ENCODE assay signal across 1 cellular context in the genomic region with DNA sequence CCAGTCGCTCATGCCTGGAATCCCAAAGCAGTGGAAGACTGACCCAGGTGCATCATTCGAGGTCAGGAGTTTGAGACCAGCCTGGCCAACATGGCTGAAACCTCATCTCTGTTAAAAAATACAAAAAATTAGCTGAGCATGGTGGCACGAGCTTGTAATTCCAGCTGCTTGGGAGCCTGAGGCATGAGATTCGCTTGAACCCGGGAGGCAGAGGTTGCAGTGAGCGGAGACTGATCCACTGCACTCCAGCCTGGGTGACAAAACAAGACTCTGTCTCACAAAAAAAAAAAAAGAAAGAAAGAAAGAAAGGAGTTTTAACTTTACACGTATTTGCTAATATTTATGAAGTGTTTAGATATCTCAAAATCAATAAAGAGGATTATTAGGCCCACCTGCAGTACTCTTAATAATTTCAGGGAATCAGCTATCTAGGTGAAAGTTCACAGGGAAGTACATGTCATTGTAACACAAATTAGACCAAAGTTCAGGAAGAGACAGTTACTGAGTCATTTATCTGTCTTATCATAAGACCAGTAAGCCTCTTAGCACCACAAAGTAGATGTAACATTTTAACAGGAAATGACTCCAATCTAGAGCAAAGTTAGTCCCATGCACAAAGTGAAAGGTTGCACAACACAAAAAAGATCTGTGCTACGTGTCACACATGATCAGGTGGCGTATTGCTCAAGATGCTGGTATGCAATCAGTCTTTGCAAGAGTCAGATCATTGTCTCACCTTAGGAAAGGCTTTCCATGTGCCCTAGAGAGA.
TF ChIP-seq lines count a peak whose summit lies in the region.

No MANE protein-coding gene starts in this region.

TF ChIP-seq in HepG2, 621 proteins besides CTCF, POLR2A, EP300 and RAD21 (continued from another document and continues in another):
- TF ChIP-seq SPEN (CRISPR knock-in tag; IDR thresholded peaks at IDR 0.05; ENCODE audit: low read depth), result peak; percentile 65; the same call in 1 of the 2 replicates
- peak; percentile 93; the same call in 1 of the 2 replicates for TF ChIP-seq KDM3A (CRISPR knock-in tag; IDR thresholded peaks at IDR 0.05; ENCODE audit: low read depth)
- TF ChIP-seq MEIS1 (CRISPR knock-in tag; IDR thresholded peaks at IDR 0.05; ENCODE audit: borderline replicate concordance), result peak; percentile 97; the same call in 1 of the 2 replicates
- TF ChIP-seq TRIM24 (CRISPR knock-in tag; IDR thresholded peaks at IDR 0.05), result peak; percentile 95
- TF ChIP-seq ZNF703 (CRISPR knock-in tag; IDR thresholded peaks at IDR 0.05; ENCODE audit: borderline replicate concordance), result 0 out of 2 replicates have a peak, but pooled peaks have one; percentile 47
- no peak for TF ChIP-seq MAZ (IDR thresholded peaks at IDR 0.05; ENCODE audit: borderline replicate concordance, low read depth, low read length)
- peak; percentile 58; the same call in 1 of the 2 replicates for TF ChIP-seq MAZ (CRISPR knock-in tag; IDR thresholded peaks at IDR 0.05; ENCODE audit: low read depth)
- TF ChIP-seq, protein P1, sequence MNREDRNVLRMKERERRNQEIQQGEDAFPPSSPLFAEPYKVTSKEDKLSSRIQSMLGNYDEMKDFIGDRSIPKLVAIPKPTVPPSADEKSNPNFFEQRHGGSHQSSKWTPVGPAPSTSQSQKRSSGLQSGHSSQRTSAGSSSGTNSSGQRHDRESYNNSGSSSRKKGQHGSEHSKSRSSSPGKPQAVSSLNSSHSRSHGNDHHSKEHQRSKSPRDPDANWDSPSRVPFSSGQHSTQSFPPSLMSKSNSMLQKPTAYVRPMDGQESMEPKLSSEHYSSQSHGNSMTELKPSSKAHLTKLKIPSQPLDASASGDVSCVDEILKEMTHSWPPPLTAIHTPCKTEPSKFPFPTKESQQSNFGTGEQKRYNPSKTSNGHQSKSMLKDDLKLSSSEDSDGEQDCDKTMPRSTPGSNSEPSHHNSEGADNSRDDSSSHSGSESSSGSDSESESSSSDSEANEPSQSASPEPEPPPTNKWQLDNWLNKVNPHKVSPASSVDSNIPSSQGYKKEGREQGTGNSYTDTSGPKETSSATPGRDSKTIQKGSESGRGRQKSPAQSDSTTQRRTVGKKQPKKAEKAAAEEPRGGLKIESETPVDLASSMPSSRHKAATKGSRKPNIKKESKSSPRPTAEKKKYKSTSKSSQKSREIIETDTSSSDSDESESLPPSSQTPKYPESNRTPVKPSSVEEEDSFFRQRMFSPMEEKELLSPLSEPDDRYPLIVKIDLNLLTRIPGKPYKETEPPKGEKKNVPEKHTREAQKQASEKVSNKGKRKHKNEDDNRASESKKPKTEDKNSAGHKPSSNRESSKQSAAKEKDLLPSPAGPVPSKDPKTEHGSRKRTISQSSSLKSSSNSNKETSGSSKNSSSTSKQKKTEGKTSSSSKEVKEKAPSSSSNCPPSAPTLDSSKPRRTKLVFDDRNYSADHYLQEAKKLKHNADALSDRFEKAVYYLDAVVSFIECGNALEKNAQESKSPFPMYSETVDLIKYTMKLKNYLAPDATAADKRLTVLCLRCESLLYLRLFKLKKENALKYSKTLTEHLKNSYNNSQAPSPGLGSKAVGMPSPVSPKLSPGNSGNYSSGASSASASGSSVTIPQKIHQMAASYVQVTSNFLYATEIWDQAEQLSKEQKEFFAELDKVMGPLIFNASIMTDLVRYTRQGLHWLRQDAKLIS (CRISPR knock-in tag; IDR thresholded peaks at IDR 0.05), result peak; percentile 87; the same call in 1 of the 2 replicates
- 0 out of 2 replicates have a peak, but pooled peaks have one; percentile 12 for TF ChIP-seq HCFC1 (IDR thresholded peaks at IDR 0.05; ENCODE audit: low read depth, low read length)
- no peak for TF ChIP-seq ZNF83 (CRISPR knock-in tag; IDR thresholded peaks at IDR 0.05; ENCODE audit: borderline replicate concordance)
- TF ChIP-seq SATB2 (CRISPR knock-in tag; IDR thresholded peaks at IDR 0.05), result peak; percentile 61; the same call in 1 of the 2 replicates
- TF ChIP-seq ZFP37 (CRISPR knock-in tag; IDR thresholded peaks at IDR 0.05; ENCODE audit: borderline replicate concordance), result 0 out of 2 replicates have a peak, but pooled peaks have one; percentile 42
- peak; percentile 97 for TF ChIP-seq HOXA3 (CRISPR knock-in tag; IDR thresholded peaks at IDR 0.05)
- TF ChIP-seq, protein P2, sequence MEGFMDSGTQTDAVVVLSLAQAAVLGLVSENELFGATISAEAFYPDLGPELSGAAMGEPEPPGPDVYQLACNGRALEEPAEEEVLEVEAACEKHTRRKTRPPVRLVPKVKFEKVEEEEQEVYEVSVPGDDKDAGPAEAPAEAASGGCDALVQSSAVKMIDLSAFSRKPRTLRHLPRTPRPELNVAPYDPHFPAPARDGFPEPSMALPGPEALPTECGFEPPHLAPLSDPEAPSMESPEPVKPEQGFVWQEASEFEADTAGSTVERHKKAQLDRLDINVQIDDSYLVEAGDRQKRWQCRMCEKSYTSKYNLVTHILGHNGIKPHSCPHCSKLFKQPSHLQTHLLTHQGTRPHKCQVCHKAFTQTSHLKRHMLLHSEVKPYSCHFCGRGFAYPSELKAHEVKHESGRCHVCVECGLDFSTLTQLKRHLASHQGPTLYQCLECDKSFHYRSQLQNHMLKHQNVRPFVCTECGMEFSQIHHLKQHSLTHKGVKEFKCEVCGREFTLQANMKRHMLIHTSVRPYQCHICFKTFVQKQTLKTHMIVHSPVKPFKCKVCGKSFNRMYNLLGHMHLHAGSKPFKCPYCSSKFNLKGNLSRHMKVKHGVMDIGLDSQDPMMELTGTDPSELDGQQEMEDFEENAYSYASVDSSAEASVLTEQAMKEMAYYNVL (CRISPR knock-in tag; IDR thresholded peaks at IDR 0.05; ENCODE audit: borderline replicate concordance), result peak; percentile 94
- peak; percentile 95 for TF ChIP-seq FOXJ3 (CRISPR knock-in tag; IDR thresholded peaks at IDR 0.05; ENCODE audit: borderline replicate concordance)
- TF ChIP-seq, protein P3, sequence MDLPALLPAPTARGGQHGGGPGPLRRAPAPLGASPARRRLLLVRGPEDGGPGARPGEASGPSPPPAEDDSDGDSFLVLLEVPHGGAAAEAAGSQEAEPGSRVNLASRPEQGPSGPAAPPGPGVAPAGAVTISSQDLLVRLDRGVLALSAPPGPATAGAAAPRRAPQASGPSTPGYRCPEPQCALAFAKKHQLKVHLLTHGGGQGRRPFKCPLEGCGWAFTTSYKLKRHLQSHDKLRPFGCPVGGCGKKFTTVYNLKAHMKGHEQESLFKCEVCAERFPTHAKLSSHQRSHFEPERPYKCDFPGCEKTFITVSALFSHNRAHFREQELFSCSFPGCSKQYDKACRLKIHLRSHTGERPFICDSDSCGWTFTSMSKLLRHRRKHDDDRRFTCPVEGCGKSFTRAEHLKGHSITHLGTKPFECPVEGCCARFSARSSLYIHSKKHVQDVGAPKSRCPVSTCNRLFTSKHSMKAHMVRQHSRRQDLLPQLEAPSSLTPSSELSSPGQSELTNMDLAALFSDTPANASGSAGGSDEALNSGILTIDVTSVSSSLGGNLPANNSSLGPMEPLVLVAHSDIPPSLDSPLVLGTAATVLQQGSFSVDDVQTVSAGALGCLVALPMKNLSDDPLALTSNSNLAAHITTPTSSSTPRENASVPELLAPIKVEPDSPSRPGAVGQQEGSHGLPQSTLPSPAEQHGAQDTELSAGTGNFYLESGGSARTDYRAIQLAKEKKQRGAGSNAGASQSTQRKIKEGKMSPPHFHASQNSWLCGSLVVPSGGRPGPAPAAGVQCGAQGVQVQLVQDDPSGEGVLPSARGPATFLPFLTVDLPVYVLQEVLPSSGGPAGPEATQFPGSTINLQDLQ (CRISPR knock-in tag; IDR thresholded peaks at IDR 0.05), result no peak; the same call in 1 of the 2 replicates
- TF ChIP-seq RXRA (CRISPR knock-in tag; IDR thresholded peaks at IDR 0.05), result peak; percentile 96; the same call in 1 of the 2 replicates
- peak; percentile 87 for TF ChIP-seq BHLHE40 (IDR thresholded peaks at IDR 0.05; ENCODE audit: low read length)
- peak; percentile 79; the same call in 1 of the 2 replicates for TF ChIP-seq ZNF34 (CRISPR knock-in tag; IDR thresholded peaks at IDR 0.05; ENCODE audit: borderline replicate concordance)
- TF ChIP-seq EHMT2 (IDR thresholded peaks at IDR 0.05; ENCODE audit: borderline replicate concordance, low read depth, low read length), result peak; percentile 12; the same call in 1 of the 2 replicates
- peak; percentile 100 for TF ChIP-seq HDAC2 (CRISPR knock-in tag; IDR thresholded peaks at IDR 0.05)
- peak; percentile 88 for TF ChIP-seq ATF1 (CRISPR knock-in tag; IDR thresholded peaks at IDR 0.05)
- TF ChIP-seq CBFB (CRISPR knock-in tag; IDR thresholded peaks at IDR 0.05), result peak; percentile 77
- TF ChIP-seq SETDB1 (CRISPR knock-in tag; IDR thresholded peaks at IDR 0.05; ENCODE audit: borderline replicate concordance), result no peak
- TF ChIP-seq ZFP36L1 (CRISPR knock-in tag; IDR thresholded peaks at IDR 0.05), result peak; percentile 69; the same call in 1 of the 2 replicates
- TF ChIP-seq KLF12 (CRISPR knock-in tag; IDR thresholded peaks at IDR 0.05; ENCODE audit: borderline replicate concordance), result peak; percentile 46; the same call in 1 of the 2 replicates
- TF ChIP-seq KDM4B (CRISPR knock-in tag; IDR thresholded peaks at IDR 0.05), result peak; percentile 99
- peak; percentile 93; the same call in 1 of the 2 replicates for TF ChIP-seq ZFP90 (CRISPR knock-in tag; IDR thresholded peaks at IDR 0.05; ENCODE audit: borderline replicate concordance)
- TF ChIP-seq ZSCAN31 (CRISPR knock-in tag; IDR thresholded peaks at IDR 0.05; ENCODE audit: low read depth), result peak; percentile 80
- peak; percentile 82 for TF ChIP-seq SP5 (CRISPR knock-in tag; IDR thresholded peaks at IDR 0.05; ENCODE audit: borderline replicate concordance, low read depth)
- TF ChIP-seq NR2F6 (IDR thresholded peaks at IDR 0.05), result peak; percentile 93
- TF ChIP-seq NR2F6 (CRISPR knock-in tag; IDR thresholded peaks at IDR 0.05), result peak; percentile 96
- no peak for TF ChIP-seq PTBP1 (IDR thresholded peaks at IDR 0.05; ENCODE audit: low read depth, low read length, poor library complexity, severe bottlenecking)
- no peak for TF ChIP-seq ZNF10 (CRISPR knock-in tag; IDR thresholded peaks at IDR 0.05; ENCODE audit: borderline replicate concordance, low read depth)
- TF ChIP-seq MIER3 (CRISPR knock-in tag; IDR thresholded peaks at IDR 0.05; ENCODE audit: borderline replicate concordance), result peak; percentile 98
- TF ChIP-seq SKI (IDR thresholded peaks at IDR 0.05; ENCODE audit: partially characterized antibody), result peak; percentile 86
- TF ChIP-seq ZNF746 (CRISPR knock-in tag; IDR thresholded peaks at IDR 0.05), result peak; percentile 82
- TF ChIP-seq ZC3H4 (CRISPR knock-in tag; IDR thresholded peaks at IDR 0.05; ENCODE audit: borderline replicate concordance), result no peak
- 0 out of 2 replicates have a peak, but pooled peaks have one; percentile 57 for TF ChIP-seq SIN3A (IDR thresholded peaks at IDR 0.05; ENCODE audit: borderline replicate concordance, low read depth, low read length)
- TF ChIP-seq, protein P4, sequence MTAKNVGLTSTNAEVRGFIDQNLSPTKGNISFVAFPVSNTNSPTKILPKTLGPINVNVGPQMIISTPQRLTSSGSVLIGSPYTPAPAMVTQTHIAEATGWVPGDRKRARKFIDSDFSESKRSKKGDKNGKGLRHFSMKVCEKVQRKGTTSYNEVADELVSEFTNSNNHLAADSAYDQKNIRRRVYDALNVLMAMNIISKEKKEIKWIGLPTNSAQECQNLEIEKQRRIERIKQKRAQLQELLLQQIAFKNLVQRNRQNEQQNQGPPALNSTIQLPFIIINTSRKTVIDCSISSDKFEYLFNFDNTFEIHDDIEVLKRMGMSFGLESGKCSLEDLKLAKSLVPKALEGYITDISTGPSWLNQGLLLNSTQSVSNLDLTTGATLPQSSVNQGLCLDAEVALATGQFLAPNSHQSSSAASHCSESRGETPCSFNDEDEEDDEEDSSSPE (CRISPR knock-in tag; IDR thresholded peaks at IDR 0.05), result peak; percentile 54; the same call in 1 of the 2 replicates
- TF ChIP-seq SNAPC2 (CRISPR knock-in tag; IDR thresholded peaks at IDR 0.05), result peak; percentile 83; the same call in 1 of the 2 replicates
- TF ChIP-seq ZNF788 (CRISPR knock-in tag; IDR thresholded peaks at IDR 0.05; ENCODE audit: borderline replicate concordance), result peak; percentile 91; the same call in 1 of the 2 replicates
- TF ChIP-seq, protein P5, sequence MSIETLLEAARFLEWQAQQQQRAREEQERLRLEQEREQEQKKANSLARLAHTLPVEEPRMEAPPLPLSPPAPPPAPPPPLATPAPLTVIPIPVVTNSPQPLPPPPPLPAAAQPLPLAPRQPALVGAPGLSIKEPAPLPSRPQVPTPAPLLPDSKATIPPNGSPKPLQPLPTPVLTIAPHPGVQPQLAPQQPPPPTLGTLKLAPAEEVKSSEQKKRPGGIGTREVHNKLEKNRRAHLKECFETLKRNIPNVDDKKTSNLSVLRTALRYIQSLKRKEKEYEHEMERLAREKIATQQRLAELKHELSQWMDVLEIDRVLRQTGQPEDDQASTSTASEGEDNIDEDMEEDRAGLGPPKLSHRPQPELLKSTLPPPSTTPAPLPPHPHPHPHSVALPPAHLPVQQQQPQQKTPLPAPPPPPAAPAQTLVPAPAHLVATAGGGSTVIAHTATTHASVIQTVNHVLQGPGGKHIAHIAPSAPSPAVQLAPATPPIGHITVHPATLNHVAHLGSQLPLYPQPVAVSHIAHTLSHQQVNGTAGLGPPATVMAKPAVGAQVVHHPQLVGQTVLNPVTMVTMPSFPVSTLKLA (IDR thresholded peaks at IDR 0.05), result peak; percentile 48
- TF ChIP-seq ZBTB42 (CRISPR knock-in tag; IDR thresholded peaks at IDR 0.05), result 0 out of 2 replicates have a peak, but pooled peaks have one; percentile 49
- TF ChIP-seq, protein P6, sequence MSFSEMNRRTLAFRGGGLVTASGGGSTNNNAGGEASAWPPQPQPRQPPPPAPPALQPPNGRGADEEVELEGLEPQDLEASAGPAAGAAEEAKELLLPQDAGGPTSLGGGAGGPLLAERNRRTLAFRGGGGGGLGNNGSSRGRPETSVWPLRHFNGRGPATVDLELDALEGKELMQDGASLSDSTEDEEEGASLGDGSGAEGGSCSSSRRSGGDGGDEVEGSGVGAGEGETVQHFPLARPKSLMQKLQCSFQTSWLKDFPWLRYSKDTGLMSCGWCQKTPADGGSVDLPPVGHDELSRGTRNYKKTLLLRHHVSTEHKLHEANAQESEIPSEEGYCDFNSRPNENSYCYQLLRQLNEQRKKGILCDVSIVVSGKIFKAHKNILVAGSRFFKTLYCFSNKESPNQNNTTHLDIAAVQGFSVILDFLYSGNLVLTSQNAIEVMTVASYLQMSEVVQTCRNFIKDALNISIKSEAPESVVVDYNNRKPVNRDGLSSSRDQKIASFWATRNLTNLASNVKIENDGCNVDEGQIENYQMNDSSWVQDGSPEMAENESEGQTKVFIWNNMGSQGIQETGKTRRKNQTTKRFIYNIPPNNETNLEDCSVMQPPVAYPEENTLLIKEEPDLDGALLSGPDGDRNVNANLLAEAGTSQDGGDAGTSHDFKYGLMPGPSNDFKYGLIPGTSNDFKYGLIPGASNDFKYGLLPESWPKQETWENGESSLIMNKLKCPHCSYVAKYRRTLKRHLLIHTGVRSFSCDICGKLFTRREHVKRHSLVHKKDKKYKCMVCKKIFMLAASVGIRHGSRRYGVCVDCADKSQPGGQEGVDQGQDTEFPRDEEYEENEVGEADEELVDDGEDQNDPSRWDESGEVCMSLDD (CRISPR knock-in tag; IDR thresholded peaks at IDR 0.05; ENCODE audit: borderline replicate concordance), result no peak
- TF ChIP-seq YEATS2 (CRISPR knock-in tag; IDR thresholded peaks at IDR 0.05; ENCODE audit: borderline replicate concordance), result peak; percentile 81; the same call in 1 of the 2 replicates
- TF ChIP-seq, protein P7, sequence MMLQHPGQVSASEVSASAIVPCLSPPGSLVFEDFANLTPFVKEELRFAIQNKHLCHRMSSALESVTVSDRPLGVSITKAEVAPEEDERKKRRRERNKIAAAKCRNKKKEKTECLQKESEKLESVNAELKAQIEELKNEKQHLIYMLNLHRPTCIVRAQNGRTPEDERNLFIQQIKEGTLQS (CRISPR knock-in tag; IDR thresholded peaks at IDR 0.05), result peak; percentile 94
- no peak for TF ChIP-seq ZNF33B (CRISPR knock-in tag; IDR thresholded peaks at IDR 0.05)
- TF ChIP-seq MAFK (conservative IDR thresholded peaks at IDR 0.05 in 1 of 2, IDR thresholded peaks at IDR 0.05 in 1 of 2; ENCODE audit: low read length in 2 of 2), result peak; percentile 44 to 52; a peak in 2 of 4 replicates
- peak; percentile 98 for TF ChIP-seq MEF2D (CRISPR knock-in tag; IDR thresholded peaks at IDR 0.05)
